Comparison of ENCODE assay signal across 8 cellular contexts in genomic region chr6:168035098-168035660, GRCh38. TPM values are rescaled to one million over a fixed set of nuclear protein-coding genes. Genes with fewer than 3 reads are reported as not detected.
DNase-seq lines count a peak whose midpoint lies in the region; ATAC-seq and TF ChIP-seq lines count a peak whose summit lies in the region.

No MANE protein-coding gene starts in this region.

- H3K27me3 Mint-ChIP-seq in activated naive CD8-positive, alpha-beta T cell: peaks cover 23% of the 10 kb centered on the region
- H3K27me3 Mint-ChIP-seq in activated naive CD8-positive, alpha-beta T cell treated with anti-CD3 and anti-CD28 coated beads for 36 hours: peaks cover 65% of the 10 kb centered on the region
- peaks cover 5% of the 10 kb centered on the region for H3K27me3 Mint-ChIP-seq in T-helper 17 cell
- H3K27me3 Mint-ChIP-seq in CD14-positive monocyte (ENCODE audit: low read depth in 3 of 3): peaks cover 18 to 33% (median 27%) of the 10 kb centered on the region in 3 donors

- WGBS in ovary, 3 donors: 8 to 64% (median 42%) methylated on average over 23 to 45 of the region's 45 CpGs

- H3K27me3 ChIP-seq in ovary: no peaks in the 10 kb centered on the region

- peak; percentile 26 for ATAC-seq in T-helper 17 cell
- ATAC-seq in Right ventricle myocardium superior (ENCODE audit: poor library complexity): peak; percentile 66
- no peak for ATAC-seq in HG03457 (IDR thresholded peaks at IDR 0.05; ENCODE audit: unreplicated experiment)

- intact Hi-C loops in Right ventricle myocardium superior (cut with DNase I): loop anchor here (10.0 kb wide), 1 partner anchor 70 kb away; no protein-coding TSS in a partner anchor
- intact Hi-C loops in ovary (cut with DNase I): no loop called here
- intact Hi-C loops in CD14-positive monocyte (cut with micrococcal nuclease): no loop called here

- no peak for TF ChIP-seq POLR2A in ovary (IDR thresholded peaks at IDR 0.05)

- peaks cover 4% of the 10 kb centered on the region for H3K4me1 Mint-ChIP-seq in activated naive CD8-positive, alpha-beta T cell (ENCODE audit: low read depth)
- H3K4me1 Mint-ChIP-seq in activated naive CD8-positive, alpha-beta T cell treated with anti-CD3 and anti-CD28 coated beads for 36 hours: no peaks in the 10 kb centered on the region
- H3K4me1 Mint-ChIP-seq in T-helper 17 cell (peaks cover 8% of the 10 kb centered on the region), CD14-positive monocyte (no peaks in the 10 kb centered on the region)

- DNase-seq in activated naive CD8-positive, alpha-beta T cell treated with anti-CD3 and anti-CD28 coated beads for 36 hours: no peak
- DNase-seq in T-helper 17 cell (no peak), Right ventricle myocardium superior (peak; percentile 82), ovary (peak; percentile 54 to 82 (median 70)), CD14-positive monocyte (ENCODE audit: low spot score) (no peak), NCI-H146 treated with DMSO at 0.1 percent for 48 hours (lab: John Stamatoyannopoulos, UW; ENCODE audit: unreplicated experiment) (no peak)

- H3K4me3 ChIP-seq in ovary: peak overlapping the region; percentile 34

- no peak overlapping the region for H3K27ac ChIP-seq in ovary

- H3K36me3 ChIP-seq in ovary: no peaks in the 10 kb centered on the region

- TF ChIP-seq CTCF in ovary (IDR thresholded peaks at IDR 0.05) (no peak), CD14-positive monocyte (IDR thresholded peaks at IDR 0.05) (no peak)

- no peaks in the 10 kb centered on the region for H3K9me3 ChIP-seq in T-helper 17 cell (ENCODE audit: control insufficient read depth, low read length, poor library complexity, severe bottlenecking)
- no peaks in the 10 kb centered on the region for H3K9me3 ChIP-seq in ovary

- no peaks in the 10 kb centered on the region for H3K9me3 Mint-ChIP-seq in activated naive CD8-positive, alpha-beta T cell (ENCODE audit: low read depth)
- H3K9me3 Mint-ChIP-seq in activated naive CD8-positive, alpha-beta T cell treated with anti-CD3 and anti-CD28 coated beads for 36 hours: peaks cover 24% of the 10 kb centered on the region
- H3K9me3 Mint-ChIP-seq in CD14-positive monocyte: peaks cover 19 to 62% (median 51%) of the 10 kb centered on the region in 7 donors

- peak overlapping the region; percentile 75 for H3K4me3 Mint-ChIP-seq in activated naive CD8-positive, alpha-beta T cell
- no peak overlapping the region for H3K4me3 Mint-ChIP-seq in activated naive CD8-positive, alpha-beta T cell treated with anti-CD3 and anti-CD28 coated beads for 36 hours
- H3K4me3 Mint-ChIP-seq in T-helper 17 cell: peak overlapping the region; percentile 92
- H3K4me3 Mint-ChIP-seq in CD14-positive monocyte: peak overlapping the region in 1 of 2 donors; percentile 73

- no peak for TF ChIP-seq EP300 in ovary (IDR thresholded peaks at IDR 0.05)

- H3K36me3 Mint-ChIP-seq in activated naive CD8-positive, alpha-beta T cell: peaks cover 5% of the 10 kb centered on the region
- peaks cover 5% of the 10 kb centered on the region for H3K36me3 Mint-ChIP-seq in activated naive CD8-positive, alpha-beta T cell treated with anti-CD3 and anti-CD28 coated beads for 36 hours
- H3K36me3 Mint-ChIP-seq in T-helper 17 cell (ENCODE audit: low read depth) (no peaks in the 10 kb centered on the region), CD14-positive monocyte (peaks cover 3 to 4% of the 10 kb centered on the region in 2 donors)

- no peak overlapping the region for H3K27ac Mint-ChIP-seq in activated naive CD8-positive, alpha-beta T cell
- H3K27ac Mint-ChIP-seq in activated naive CD8-positive, alpha-beta T cell treated with anti-CD3 and anti-CD28 coated beads for 36 hours: no peak overlapping the region
- peak overlapping the region; percentile 90 for H3K27ac Mint-ChIP-seq in T-helper 17 cell
- H3K27ac Mint-ChIP-seq in CD14-positive monocyte: peak overlapping the region in 1 of 7 donors; percentile 75

- H3K4me1 ChIP-seq in ovary (ENCODE audit: insufficient read depth): no peaks in the 10 kb centered on the region

RNA-seq across cellular contexts. Expression of gene KIF25, which starts 37.7 kb away (rescaled TPM):
- not detected for total RNA-seq in activated naive CD8-positive, alpha-beta T cell treated with anti-CD3 and anti-CD28 coated beads for 36 hours
- not detected for total RNA-seq in T-helper 17 cell
- total RNA-seq in Right ventricle myocardium superior: 0.35 TPM
- 1 to 10 TPM in 1 of 7 donors, under 1 TPM in 3, not detected in 3; 0.32 to 1.2 (median 0.55) TPM for total RNA-seq in ovary
- polyA plus RNA-seq in ovary: under 1 TPM in 1 of 2 donors, not detected in 1; 0.96 TPM
- not detected for polyA plus RNA-seq in CD14-positive monocyte

RNA-seq across cellular contexts. Expression of gene FRMD1, which starts 43.8 kb away (rescaled TPM):
- not detected for total RNA-seq in activated naive CD8-positive, alpha-beta T cell treated with anti-CD3 and anti-CD28 coated beads for 36 hours
- not detected for total RNA-seq in T-helper 17 cell
- total RNA-seq in Right ventricle myocardium superior: 1.0 TPM
- under 1 TPM in 5 of 7 donors, not detected in 2; 0.20 to 0.48 (median 0.31) TPM for total RNA-seq in ovary
- polyA plus RNA-seq in ovary: under 1 TPM; 0.10 to 0.36 TPM
- polyA plus RNA-seq in CD14-positive monocyte: not detected

Comparison
In these comparisons a context has a peak if more than half of its experiments do, and no peak if none do; other contexts are left out.
1. DNase-seq: peak in Right ventricle myocardium superior (single experiment) and ovary (5 of 5); none in activated naive CD8-positive, alpha-beta T cell treated with anti-CD3 and anti-CD28 coated beads for 36 hours (single experiment), T-helper 17 cell (0 of 3), CD14-positive monocyte (single experiment) and NCI-H146 treated with DMSO at 0.1 percent for 48 hours (single experiment).